In the genomic region with DNA sequence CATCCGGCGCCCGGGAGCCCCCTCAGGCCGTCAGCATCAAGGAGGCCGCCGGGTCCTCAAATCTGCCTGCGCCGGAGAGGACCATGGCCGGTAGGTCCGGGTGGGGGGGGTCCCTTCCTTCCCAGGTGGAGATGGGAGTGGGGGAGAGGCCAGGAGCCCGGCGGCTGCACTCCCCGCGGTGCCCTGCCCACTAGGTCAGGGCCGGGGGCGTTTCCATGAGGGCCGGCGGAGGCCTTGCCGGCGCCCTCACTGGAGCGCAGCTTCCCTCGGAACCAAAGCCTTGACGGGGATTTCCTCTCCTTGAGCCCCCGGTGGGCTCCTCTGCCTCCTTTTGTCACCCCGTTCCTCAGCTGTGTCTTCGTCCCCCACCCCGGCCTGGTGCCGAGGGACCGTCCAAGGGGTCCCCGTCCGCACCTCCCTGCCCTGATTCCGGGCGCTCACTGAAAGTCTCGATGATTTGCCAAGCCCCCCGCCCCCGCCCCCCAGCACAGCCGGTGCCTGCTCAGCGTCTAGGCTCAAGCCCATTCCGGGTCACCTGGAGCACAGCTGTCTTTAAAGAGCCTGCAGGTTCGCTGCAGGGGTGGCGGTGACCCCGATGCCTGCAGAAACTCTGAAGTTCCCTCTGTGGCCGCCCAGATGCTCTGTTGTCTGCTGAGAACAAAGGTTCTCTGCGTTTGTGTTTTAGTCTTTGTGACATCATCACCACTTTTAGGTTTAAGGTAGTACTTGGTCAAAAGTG, we compare ENCODE assay signal across 2 cellular contexts.
TF ChIP-seq lines count a peak whose summit lies in the region.

No MANE protein-coding gene starts in this region.

TF ChIP-seq in IMR-90, 13 proteins besides CTCF, POLR2A, EP300 and RAD21:
- TF ChIP-seq NFE2L2 (IDR thresholded peaks at IDR 0.05; ENCODE audit: low read depth, low read length) = no peak
- no peak for TF ChIP-seq MAFK (IDR thresholded peaks at IDR 0.05; ENCODE audit: low read depth, low read length)
- no peak for TF ChIP-seq RCOR1 (IDR thresholded peaks at IDR 0.05; ENCODE audit: insufficient replicate concordance, low read length)
- no peak for TF ChIP-seq MAZ (IDR thresholded peaks at IDR 0.05; ENCODE audit: borderline replicate concordance, low read depth, low read length)
- TF ChIP-seq SMC3 (IDR thresholded peaks at IDR 0.05; ENCODE audit: low read depth, low read length) = no peak
- no peak for TF ChIP-seq FOS (IDR thresholded peaks at IDR 0.05; ENCODE audit: low read depth, low read length)
- TF ChIP-seq BHLHE40 (IDR thresholded peaks at IDR 0.05; ENCODE audit: low read depth, low read length) = no peak
- TF ChIP-seq CHD1 (IDR thresholded peaks at IDR 0.05; ENCODE audit: low read depth, low read length) = no peak
- TF ChIP-seq MXI1 (IDR thresholded peaks at IDR 0.05; ENCODE audit: borderline replicate concordance, low read depth, low read length) = no peak
- TF ChIP-seq, protein P1, sequence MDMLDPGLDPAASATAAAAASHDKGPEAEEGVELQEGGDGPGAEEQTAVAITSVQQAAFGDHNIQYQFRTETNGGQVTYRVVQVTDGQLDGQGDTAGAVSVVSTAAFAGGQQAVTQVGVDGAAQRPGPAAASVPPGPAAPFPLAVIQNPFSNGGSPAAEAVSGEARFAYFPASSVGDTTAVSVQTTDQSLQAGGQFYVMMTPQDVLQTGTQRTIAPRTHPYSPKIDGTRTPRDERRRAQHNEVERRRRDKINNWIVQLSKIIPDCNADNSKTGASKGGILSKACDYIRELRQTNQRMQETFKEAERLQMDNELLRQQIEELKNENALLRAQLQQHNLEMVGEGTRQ (IDR thresholded peaks at IDR 0.05; ENCODE audit: low read depth, low read length) = no peak
- TF ChIP-seq, protein P2, sequence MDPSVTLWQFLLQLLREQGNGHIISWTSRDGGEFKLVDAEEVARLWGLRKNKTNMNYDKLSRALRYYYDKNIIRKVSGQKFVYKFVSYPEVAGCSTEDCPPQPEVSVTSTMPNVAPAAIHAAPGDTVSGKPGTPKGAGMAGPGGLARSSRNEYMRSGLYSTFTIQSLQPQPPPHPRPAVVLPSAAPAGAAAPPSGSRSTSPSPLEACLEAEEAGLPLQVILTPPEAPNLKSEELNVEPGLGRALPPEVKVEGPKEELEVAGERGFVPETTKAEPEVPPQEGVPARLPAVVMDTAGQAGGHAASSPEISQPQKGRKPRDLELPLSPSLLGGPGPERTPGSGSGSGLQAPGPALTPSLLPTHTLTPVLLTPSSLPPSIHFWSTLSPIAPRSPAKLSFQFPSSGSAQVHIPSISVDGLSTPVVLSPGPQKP (IDR thresholded peaks at IDR 0.05; ENCODE audit: borderline replicate concordance, low read depth, low read length) = no peak
- TF ChIP-seq RFX5 (IDR thresholded peaks at IDR 0.05; ENCODE audit: low read depth, low read length) = no peak
- TF ChIP-seq CEBPB (IDR thresholded peaks at IDR 0.05; ENCODE audit: low read depth, low read length) = no peak

TF ChIP-seq in endothelial cell of umbilical vein, 7 proteins besides CTCF, POLR2A, EP300 and RAD21:
- TF ChIP-seq EZH2 (IDR thresholded peaks at IDR 0.05; ENCODE audit: borderline replicate concordance, low read depth, low read length, severe bottlenecking) (peak; percentile 59), GATA2 (IDR thresholded peaks at IDR 0.05; ENCODE audit: insufficient read depth, insufficient read length, low read depth, low read length) (no peak), FOS (IDR thresholded peaks at IDR 0.05; ENCODE audit: borderline replicate concordance, insufficient read depth, low read length) (no peak), POLR2AphosphoS5 (IDR thresholded peaks at IDR 0.05; ENCODE audit: insufficient read depth, low read depth, low read length) (no peak)
- TF ChIP-seq, protein P3, sequence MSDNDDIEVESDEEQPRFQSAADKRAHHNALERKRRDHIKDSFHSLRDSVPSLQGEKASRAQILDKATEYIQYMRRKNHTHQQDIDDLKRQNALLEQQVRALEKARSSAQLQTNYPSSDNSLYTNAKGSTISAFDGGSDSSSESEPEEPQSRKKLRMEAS (IDR thresholded peaks at IDR 0.05; ENCODE audit: insufficient read depth, insufficient read length) = no peak
